In the genomic region with DNA sequence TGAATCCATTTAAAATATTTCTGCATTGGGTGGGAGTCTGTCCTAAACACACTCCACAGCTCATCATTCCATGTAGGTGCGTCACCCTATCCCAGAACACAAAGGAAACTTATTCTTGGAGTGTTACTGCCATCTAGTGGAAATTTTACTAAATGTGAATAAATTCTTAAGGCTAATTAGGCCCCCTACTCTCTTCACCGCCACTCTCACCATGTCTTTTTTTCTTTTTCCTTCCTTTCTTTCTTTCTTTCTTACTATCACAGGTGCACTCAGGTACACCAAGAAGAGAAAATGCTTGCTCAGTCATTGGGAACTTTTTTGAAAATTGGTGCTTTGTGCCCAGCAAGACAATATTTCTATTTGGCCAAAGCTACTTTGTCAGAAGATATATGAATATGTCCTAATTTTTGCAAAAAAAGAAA, we compare ENCODE assay signal across 8 cellular contexts. TPM values are rescaled to one million over a fixed set of nuclear protein-coding genes. Genes with fewer than 3 reads are reported as not detected.
DNase-seq lines count a peak whose midpoint lies in the region; TF ChIP-seq lines count a peak whose summit lies in the region.

No MANE protein-coding gene starts in this region.

- in situ Hi-C loops in G401 (cut with HindIII; ENCODE audit: low sequenced_read_pairs) = no loop called here
- in situ Hi-C loops in transverse colon (cut with MboI; ENCODE audit: low pct_ligation_motif_present in 1 of 4, low pct_unique_long_range_greater_than_20kb in 1 of 4, low sequenced_read_pairs in 3 of 4) = loop anchor here (10.0 to 25.0 kb wide), 5 partner anchors 733 to 1283 kb away; partner anchors contain the start of gene FGF7 (in 1 of the 4)

- intact Hi-C loops in transverse colon (cut with DNase I; ENCODE audit: low total_unique reads) = loop anchor here (5.0 kb wide), 1 partner anchor 1278 kb away; no protein-coding TSS in a partner anchor

- peak; percentile 64 for DNase-seq in G401 (ENCODE audit: low spot score)
- peak; percentile 86 for DNase-seq in HS-27A (ENCODE audit: low read depth)
- DNase-seq in NCI-H82 treated with DMSO at 0.1 percent for 48 hours (lab: John Stamatoyannopoulos, UW; ENCODE audit: unreplicated experiment) = peak; percentile 58
- peak; percentile 33 for DNase-seq in cerebellum (ENCODE audit: low spot score)
- peak; percentile 90 for DNase-seq in left kidney (ENCODE audit: low read depth, low spot score)
- no peak for DNase-seq in transverse colon
- no peak for DNase-seq in effector CD4-positive, alpha-beta T cell
- no peak for DNase-seq in effector CD8-positive, alpha-beta T cell (lab: John Stamatoyannopoulos, UW)

- H3K4me3 ChIP-seq in transverse colon = no peak overlapping the region

- peaks cover 0 to 6% (median 0%) of the 10 kb centered on the region in 4 donors for H3K4me1 ChIP-seq in transverse colon

- H3K36me3 ChIP-seq in transverse colon = no peaks in the 10 kb centered on the region

- no peaks in the 10 kb centered on the region for H3K27me3 ChIP-seq in transverse colon

- TF ChIP-seq CTCF in transverse colon (IDR thresholded peaks at IDR 0.05) = peak; percentile 51 to 74 (median 61)

- no peak overlapping the region for H3K27ac ChIP-seq in transverse colon

- H3K9me3 ChIP-seq in transverse colon = no peaks in the 10 kb centered on the region

- TF ChIP-seq EP300 in transverse colon (IDR thresholded peaks at IDR 0.05; ENCODE audit: low read depth) = no peak

- WGBS in transverse colon (ENCODE audit: low coverage in 1 of 2), 2 donors = 0 to 8% methylated on average over 2 of the region's 2 CpGs

- no peak for TF ChIP-seq POLR2A in transverse colon (IDR thresholded peaks at IDR 0.05)

RNA-seq across cellular contexts. Expression of gene ATP8B4, which starts 26.4 kb away (rescaled TPM):
- total RNA-seq in G401 (2014; rRNA removed; shearing (Covaris generic)) = 3.5 TPM in 1 of 2 replicates, not detected in the other
- total RNA-seq in cerebellum = 15.3 TPM
- total RNA-seq in transverse colon = 10 to 100 TPM in 2 of 4 donors, 1 to 10 TPM in 2; 6.2 to 26.2 (median 8.5) TPM

RNA-seq across cellular contexts. Expression of gene SLC27A2, which starts 36.5 kb away (rescaled TPM):
- 0.06 TPM in 1 of 2 replicates, not detected in the other for total RNA-seq in G401 (2014; rRNA removed; shearing (Covaris generic))
- total RNA-seq in cerebellum (6.4 TPM), transverse colon (10 to 100 TPM in 2 of 4 donors, 1 to 10 TPM in 2; 8.2 to 38.3 (median 21.5) TPM)

Comparison
In these comparisons a context has a peak if more than half of its experiments do, and no peak if none do; other contexts are left out.
1. DNase-seq: peak in G401 (single experiment), HS-27A (single experiment), NCI-H82 treated with DMSO at 0.1 percent for 48 hours (single experiment), cerebellum (single experiment) and left kidney (single experiment); none in transverse colon (single experiment), effector CD4-positive, alpha-beta T cell (single experiment) and effector CD8-positive, alpha-beta T cell (single experiment).